In genomic region chr13:41919741-41920487, GRCh38 we compare ENCODE assay signal across 13 cellular contexts. TPM values are rescaled to one million over a fixed set of nuclear protein-coding genes. Genes with fewer than 3 reads are reported as not detected.
DNase-seq lines count a peak whose midpoint lies in the region; ATAC-seq and TF ChIP-seq lines count a peak whose summit lies in the region.
"Had no signal": no experiment of that assay in that cellular context is flagged by ENCODE, and none has a peak within 500 bp of the region (broad histone marks: within the 10 kb centered on the region; RNA-seq: fewer than 3 reads in every experiment).

No MANE protein-coding gene starts in this region.

- H3K9me3 Mint-ChIP-seq in activated T-cell treated with anti-CD3 and anti-CD28 coated beads, Interleukin-2, amount 50 U/mL, for 24 hours: peaks cover 22% of the 10 kb centered on the region
- H3K9me3 Mint-ChIP-seq in activated naive CD8-positive, alpha-beta T cell treated with anti-CD3 and anti-CD28 coated beads, Interleukin-2, amount 50 U/mL, for 24 hours: peaks cover 21% of the 10 kb centered on the region
- H3K9me3 Mint-ChIP-seq in stimulated activated memory B cell treated with anti-CD40 and anti-IgM and Interleukin-4, amounts not matched to agents 10 μg/mL and 1 μg/mL and 100 μg/mL, for 72 hours: peaks cover 10% of the 10 kb centered on the region
- peaks cover 15% of the 10 kb centered on the region for H3K9me3 Mint-ChIP-seq in mesothelial cell of epicardium

- no peak for ATAC-seq in activated naive CD8-positive, alpha-beta T cell treated with anti-CD3 and anti-CD28 coated beads, Interleukin-2, amount 50 U/mL, for 24 hours
- ATAC-seq in stimulated activated memory B cell treated with anti-CD40 and anti-IgM and Interleukin-4, amounts not matched to agents 10 μg/mL and 1 μg/mL and 100 μg/mL, for 72 hours: no peak
- ATAC-seq: naive thymus-derived CD8-positive, alpha-beta T cell had no signal

- DNase-seq in activated T-cell treated with anti-CD3 and anti-CD28 coated beads, Interleukin-2, amount 50 U/mL, for 24 hours: no peak
- DNase-seq in activated T-cell treated with anti-CD3 and anti-CD28 coated beads, Interleukin-2, amount 50 U/mL, for 1 hour: no peak
- DNase-seq in NCI-H1105 treated with DMSO at 0.1 percent for 48 hours (lab: John Stamatoyannopoulos, UW) (peak; percentile 43), mesothelial cell of epicardium (ENCODE audit: low spot score in 2 of 2, unreplicated experiment in 2 of 2) (no peak), HPDE6-E6E7 (ENCODE audit: extremely low spot score) (no peak)
- no peak for DNase-seq in activated naive CD8-positive, alpha-beta T cell treated with anti-CD3 and anti-CD28 coated beads, Interleukin-2, amount 50 U/mL, for 24 hours
- no peak for DNase-seq in stimulated activated CD4-positive, alpha-beta T cell treated with anti-CD3 and anti-CD28 coated beads, Interleukin-12 subunit alpha, Interleukin-12 subunit beta, amount 100 ng/mL, for 4 hours
- DNase-seq: activated CD4-positive, alpha-beta memory T cell treated with anti-CD3 and anti-CD28 coated beads, Interleukin-2, amount 10 ng/mL, durations not matched to agents 7 days and 5 days; KBM-7; naive thymus-derived CD8-positive, alpha-beta T cell; NCI-H1694 treated with DMSO at 0.1 percent for 48 hours; stimulated activated CD4-positive, alpha-beta T cell treated with anti-CD3 and anti-CD28 coated beads, Interleukin-15, amount 100 ng/mL, for 24 hours had no signal

- peaks cover 79% of the 10 kb centered on the region for H3K4me1 Mint-ChIP-seq in activated T-cell treated with anti-CD3 and anti-CD28 coated beads, Interleukin-2, amount 50 U/mL, for 24 hours (ENCODE audit: low read depth)
- peaks cover 73% of the 10 kb centered on the region for H3K4me1 Mint-ChIP-seq in activated naive CD8-positive, alpha-beta T cell treated with anti-CD3 and anti-CD28 coated beads, Interleukin-2, amount 50 U/mL, for 24 hours
- peaks cover 57% of the 10 kb centered on the region for H3K4me1 Mint-ChIP-seq in stimulated activated memory B cell treated with anti-CD40 and anti-IgM and Interleukin-4, amounts not matched to agents 10 μg/mL and 1 μg/mL and 100 μg/mL, for 72 hours
- H3K4me1 Mint-ChIP-seq in mesothelial cell of epicardium: peaks cover 10% of the 10 kb centered on the region

- no peak for TF ChIP-seq CTCF in mesothelial cell of epicardium (IDR thresholded peaks at IDR 0.05; ENCODE audit: unreplicated experiment)

- no peak overlapping the region for H3K4me3 Mint-ChIP-seq in activated T-cell treated with anti-CD3 and anti-CD28 coated beads, Interleukin-2, amount 50 U/mL, for 24 hours
- H3K4me3 Mint-ChIP-seq in activated naive CD8-positive, alpha-beta T cell treated with anti-CD3 and anti-CD28 coated beads, Interleukin-2, amount 50 U/mL, for 24 hours: no peak overlapping the region
- H3K4me3 Mint-ChIP-seq in stimulated activated memory B cell treated with anti-CD40 and anti-IgM and Interleukin-4, amounts not matched to agents 10 μg/mL and 1 μg/mL and 100 μg/mL, for 72 hours: no peak overlapping the region
- no peak overlapping the region for H3K4me3 Mint-ChIP-seq in mesothelial cell of epicardium
- H3K4me3 Mint-ChIP-seq: activated CD4-positive, alpha-beta memory T cell treated with anti-CD3 and anti-CD28 coated beads, Interleukin-2, amount 10 ng/mL, durations not matched to agents 7 days and 5 days; naive thymus-derived CD8-positive, alpha-beta T cell had no signal

- peak overlapping the region; percentile 77 for H3K27ac Mint-ChIP-seq in activated T-cell treated with anti-CD3 and anti-CD28 coated beads, Interleukin-2, amount 50 U/mL, for 24 hours
- H3K27ac Mint-ChIP-seq in activated naive CD8-positive, alpha-beta T cell treated with anti-CD3 and anti-CD28 coated beads, Interleukin-2, amount 50 U/mL, for 24 hours: peak overlapping the region; percentile 43
- peak overlapping the region; percentile 9 for H3K27ac Mint-ChIP-seq in stimulated activated memory B cell treated with anti-CD40 and anti-IgM and Interleukin-4, amounts not matched to agents 10 μg/mL and 1 μg/mL and 100 μg/mL, for 72 hours
- no peak overlapping the region for H3K27ac Mint-ChIP-seq in mesothelial cell of epicardium
- H3K27ac Mint-ChIP-seq: activated CD4-positive, alpha-beta memory T cell treated with anti-CD3 and anti-CD28 coated beads, Interleukin-2, amount 10 ng/mL, durations not matched to agents 7 days and 5 days had no signal

- H3K27me3 Mint-ChIP-seq in activated T-cell treated with anti-CD3 and anti-CD28 coated beads, Interleukin-2, amount 50 U/mL, for 24 hours: no peaks in the 10 kb centered on the region
- H3K27me3 Mint-ChIP-seq in activated naive CD8-positive, alpha-beta T cell treated with anti-CD3 and anti-CD28 coated beads, Interleukin-2, amount 50 U/mL, for 24 hours: no peaks in the 10 kb centered on the region
- no peaks in the 10 kb centered on the region for H3K27me3 Mint-ChIP-seq in stimulated activated memory B cell treated with anti-CD40 and anti-IgM and Interleukin-4, amounts not matched to agents 10 μg/mL and 1 μg/mL and 100 μg/mL, for 72 hours
- no peaks in the 10 kb centered on the region for H3K27me3 Mint-ChIP-seq in mesothelial cell of epicardium (ENCODE audit: low read depth)
- H3K27me3 Mint-ChIP-seq: activated CD4-positive, alpha-beta memory T cell treated with anti-CD3 and anti-CD28 coated beads, Interleukin-2, amount 10 ng/mL, durations not matched to agents 7 days and 5 days; naive thymus-derived CD8-positive, alpha-beta T cell had no signal

- H3K36me3 Mint-ChIP-seq in activated T-cell treated with anti-CD3 and anti-CD28 coated beads, Interleukin-2, amount 50 U/mL, for 24 hours (ENCODE audit: low read depth): peaks cover 54% of the 10 kb centered on the region
- H3K36me3 Mint-ChIP-seq in activated naive CD8-positive, alpha-beta T cell treated with anti-CD3 and anti-CD28 coated beads, Interleukin-2, amount 50 U/mL, for 24 hours (ENCODE audit: low read depth): peaks cover 48% of the 10 kb centered on the region
- H3K36me3 Mint-ChIP-seq in stimulated activated memory B cell treated with anti-CD40 and anti-IgM and Interleukin-4, amounts not matched to agents 10 μg/mL and 1 μg/mL and 100 μg/mL, for 72 hours: peaks cover 33% of the 10 kb centered on the region
- peaks cover 35% of the 10 kb centered on the region for H3K36me3 Mint-ChIP-seq in mesothelial cell of epicardium

RNA-seq across cellular contexts. Expression of gene VWA8, which starts 41.0 kb away (rescaled TPM):
- total RNA-seq in mesothelial cell of epicardium: 19.5 to 20.8 TPM (median 20.0 TPM) in 3 replicates
